25 cellular contexts compared by ENCODE assay signal in the genomic region with DNA sequence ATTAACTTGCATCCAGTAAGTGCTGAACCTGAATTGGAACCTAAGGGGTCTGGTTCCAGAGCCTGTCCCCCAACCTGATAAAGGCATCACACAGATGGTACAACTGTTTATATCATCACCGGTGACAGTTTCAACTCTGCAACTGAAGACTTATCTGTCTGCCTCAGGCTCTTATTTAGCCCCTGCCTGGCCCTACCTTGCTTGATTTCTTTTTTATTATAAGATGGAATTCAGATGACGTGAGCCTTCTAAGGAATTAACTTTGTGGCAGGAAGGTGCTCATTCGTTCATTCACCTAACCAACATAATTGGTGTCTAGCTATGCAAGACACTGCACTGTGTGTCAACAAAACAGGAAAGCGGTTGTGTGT.
DNase-seq lines count a peak whose midpoint lies in the region; ATAC-seq, FAIRE-seq and TF ChIP-seq lines count a peak whose summit lies in the region.
"Had no signal": no experiment of that assay in that cellular context is flagged by ENCODE, and none has a peak within 500 bp of the region (broad histone marks: within the 10 kb centered on the region; RNA-seq: fewer than 3 reads in every experiment).

No MANE protein-coding gene starts in this region.

- H3K27me3 ChIP-seq in left ventricle myocardium inferior (ENCODE audit: low read depth), result no peaks in the 10 kb centered on the region

- H3K27me3 Mint-ChIP-seq in stimulated activated naive CD8-positive, alpha-beta T cell treated with anti-CD3 and anti-CD28 coated beads, Interleukin-15, Interleukin-2, amounts not matched to agents 100 ng/mL and 50 ng/mL, for 24 hours, result no peaks in the 10 kb centered on the region
- no peaks in the 10 kb centered on the region for H3K27me3 Mint-ChIP-seq in stimulated activated naive CD8-positive, alpha-beta T cell treated with anti-CD3 and anti-CD28 coated beads, Interleukin-15, amount 100 ng/mL, for 72 hours
- no peaks in the 10 kb centered on the region for H3K27me3 Mint-ChIP-seq in IgD-negative memory B cell
- H3K27me3 Mint-ChIP-seq in activated CD8-positive, alpha-beta T cell treated with anti-CD3 and anti-CD28 coated beads for 36 hours, result no peaks in the 10 kb centered on the region
- no peaks in the 10 kb centered on the region for H3K27me3 Mint-ChIP-seq in stimulated activated memory B cell treated with anti-CD40 and anti-IgM and Interleukin-4, amounts not matched to agents 10 μg/mL and 1 μg/mL and 100 μg/mL, for 72 hours
- H3K27me3 Mint-ChIP-seq: CD4-positive, CD25-positive, alpha-beta regulatory T cell had no signal

- POLR2A ChIA-PET in activated CD8-positive, alpha-beta T cell treated with anti-CD3 and anti-CD28 coated beads for 36 hours (lab: Charles Lee), result interaction anchor here (0.6 to 1.5 kb wide), 3 partner anchors 11 to 25 kb away, joined by 3 to 5 read pairs (median 4); no protein-coding TSS in a partner anchor

- FAIRE-seq in HTR-8/SVneo (lab: Jason Lieb, UNC), result no peak
- FAIRE-seq: A204.1, RCC 7860 had no signal

- peaks cover 8% of the 10 kb centered on the region for H3K9me3 ChIP-seq in left ventricle myocardium inferior (replicated peaks)

- peaks cover 81% of the 10 kb centered on the region for H3K4me1 Mint-ChIP-seq in stimulated activated naive CD8-positive, alpha-beta T cell treated with anti-CD3 and anti-CD28 coated beads, Interleukin-15, Interleukin-2, amounts not matched to agents 100 ng/mL and 50 ng/mL, for 24 hours (ENCODE audit: low read depth)
- H3K4me1 Mint-ChIP-seq in stimulated activated naive CD8-positive, alpha-beta T cell treated with anti-CD3 and anti-CD28 coated beads, Interleukin-15, amount 100 ng/mL, for 72 hours, result peaks cover 88% of the 10 kb centered on the region
- H3K4me1 Mint-ChIP-seq in IgD-negative memory B cell, result peaks cover 37 to 62% (median 39%) of the 10 kb centered on the region in 3 donors
- H3K4me1 Mint-ChIP-seq in activated CD8-positive, alpha-beta T cell treated with anti-CD3 and anti-CD28 coated beads for 36 hours (ENCODE audit: low read depth), result peaks cover 75% of the 10 kb centered on the region
- H3K4me1 Mint-ChIP-seq in stimulated activated memory B cell treated with anti-CD40 and anti-IgM and Interleukin-4, amounts not matched to agents 10 μg/mL and 1 μg/mL and 100 μg/mL, for 72 hours, result peaks cover 59% of the 10 kb centered on the region

- H3K36me3 ChIP-seq in left ventricle myocardium inferior, result no peaks in the 10 kb centered on the region

- no peak for ATAC-seq in stimulated activated naive CD8-positive, alpha-beta T cell treated with anti-CD3 and anti-CD28 coated beads, Interleukin-15, amount 100 ng/mL, for 72 hours
- ATAC-seq in activated CD8-positive, alpha-beta T cell treated with anti-CD3 and anti-CD28 coated beads for 36 hours, result no peak
- ATAC-seq in stimulated activated memory B cell treated with anti-CD40 and anti-IgM and Interleukin-4, amounts not matched to agents 10 μg/mL and 1 μg/mL and 100 μg/mL, for 72 hours, result no peak

- H3K27ac Mint-ChIP-seq in stimulated activated naive CD8-positive, alpha-beta T cell treated with anti-CD3 and anti-CD28 coated beads, Interleukin-15, Interleukin-2, amounts not matched to agents 100 ng/mL and 50 ng/mL, for 24 hours, result peak overlapping the region; percentile 10
- no peak overlapping the region for H3K27ac Mint-ChIP-seq in stimulated activated naive CD8-positive, alpha-beta T cell treated with anti-CD3 and anti-CD28 coated beads, Interleukin-15, amount 100 ng/mL, for 72 hours
- H3K27ac Mint-ChIP-seq in IgD-negative memory B cell, result peak overlapping the region; percentile 13 to 54 (median 31)
- H3K27ac Mint-ChIP-seq in activated CD8-positive, alpha-beta T cell treated with anti-CD3 and anti-CD28 coated beads for 36 hours, result peak overlapping the region; percentile 10
- H3K27ac Mint-ChIP-seq in stimulated activated memory B cell treated with anti-CD40 and anti-IgM and Interleukin-4, amounts not matched to agents 10 μg/mL and 1 μg/mL and 100 μg/mL, for 72 hours, result peak overlapping the region; percentile 97

- DNase-seq in stimulated activated naive CD8-positive, alpha-beta T cell treated with anti-CD3 and anti-CD28 coated beads, Interleukin-15, amount 100 ng/mL, for 72 hours, result no peak
- DNase-seq in activated CD8-positive, alpha-beta T cell treated with anti-CD3 and anti-CD28 coated beads for 36 hours, result no peak
- DNase-seq in left ventricle myocardium inferior (no peak), HTR-8/SVneo (ENCODE audit: insufficient read length, low spot score) (no peak), posterior vena cava (ENCODE audit: low spot score) (no peak)
- DNase-seq: CD4-positive, CD25-positive, alpha-beta regulatory T cell; COR-L47; DMS 273 treated with DMSO at 0.1 percent for 48 hours; DMS79 treated with DMSO at 0.1 percent for 48 hours; H7; KG1; NCI-H1105; NCI-H146; NCI-H2029 treated with DMSO at 0.1 percent for 48 hours; NCI-H226; NCI-H510A treated with DMSO at 0.1 percent for 48 hours; NCI-H774; NK-92 treated with Interleukin-12 subunit alpha and Interleukin-12 subunit beta, amount 100 ng/mL, for 24 hours; Right ventricle myocardium superior; SW 1271 had no signal

- peaks cover 20% of the 10 kb centered on the region for H3K4me1 ChIP-seq in left ventricle myocardium inferior

- intact Hi-C loops in activated CD8-positive, alpha-beta T cell treated with anti-CD3 and anti-CD28 coated beads for 36 hours (cut with micrococcal nuclease), result loop anchor here (10.0 kb wide), 1 partner anchor 51 kb away; no protein-coding TSS in a partner anchor
- intact Hi-C loops in left ventricle myocardium inferior (cut with micrococcal nuclease) (no loop called here), posterior vena cava (cut with DNase I) (no loop called here)

- H3K27ac ChIP-seq in left ventricle myocardium inferior (replicated peaks), result no peak overlapping the region

- TF ChIP-seq CTCF in activated CD8-positive, alpha-beta T cell treated with anti-CD3 and anti-CD28 coated beads for 36 hours (IDR thresholded peaks at IDR 0.05), result no peak
- TF ChIP-seq CTCF in left ventricle myocardium inferior (IDR thresholded peaks at IDR 0.05; ENCODE audit: borderline replicate concordance), result no peak

- peaks cover 4% of the 10 kb centered on the region for H3K9me3 Mint-ChIP-seq in stimulated activated naive CD8-positive, alpha-beta T cell treated with anti-CD3 and anti-CD28 coated beads, Interleukin-15, Interleukin-2, amounts not matched to agents 100 ng/mL and 50 ng/mL, for 24 hours
- H3K9me3 Mint-ChIP-seq in stimulated activated naive CD8-positive, alpha-beta T cell treated with anti-CD3 and anti-CD28 coated beads, Interleukin-15, amount 100 ng/mL, for 72 hours, result peaks cover 4 to 7% of the 10 kb centered on the region in 2 donors
- no peaks in the 10 kb centered on the region for H3K9me3 Mint-ChIP-seq in IgD-negative memory B cell
- peaks cover 3% of the 10 kb centered on the region for H3K9me3 Mint-ChIP-seq in activated CD8-positive, alpha-beta T cell treated with anti-CD3 and anti-CD28 coated beads for 36 hours
- H3K9me3 Mint-ChIP-seq in stimulated activated memory B cell treated with anti-CD40 and anti-IgM and Interleukin-4, amounts not matched to agents 10 μg/mL and 1 μg/mL and 100 μg/mL, for 72 hours, result no peaks in the 10 kb centered on the region

- H3K4me3 ChIP-seq in left ventricle myocardium inferior, result no peak overlapping the region

- CTCF ChIA-PET in activated CD8-positive, alpha-beta T cell treated with anti-CD3 and anti-CD28 coated beads for 36 hours (lab: Charles Lee), result no interaction called here

- no peak overlapping the region for H3K4me3 Mint-ChIP-seq in stimulated activated naive CD8-positive, alpha-beta T cell treated with anti-CD3 and anti-CD28 coated beads, Interleukin-15, Interleukin-2, amounts not matched to agents 100 ng/mL and 50 ng/mL, for 24 hours
- H3K4me3 Mint-ChIP-seq in stimulated activated naive CD8-positive, alpha-beta T cell treated with anti-CD3 and anti-CD28 coated beads, Interleukin-15, amount 100 ng/mL, for 72 hours, result no peak overlapping the region
- H3K4me3 Mint-ChIP-seq in IgD-negative memory B cell, result no peak overlapping the region
- H3K4me3 Mint-ChIP-seq in activated CD8-positive, alpha-beta T cell treated with anti-CD3 and anti-CD28 coated beads for 36 hours, result no peak overlapping the region
- no peak overlapping the region for H3K4me3 Mint-ChIP-seq in stimulated activated memory B cell treated with anti-CD40 and anti-IgM and Interleukin-4, amounts not matched to agents 10 μg/mL and 1 μg/mL and 100 μg/mL, for 72 hours
- H3K4me3 Mint-ChIP-seq: CD4-positive, CD25-positive, alpha-beta regulatory T cell had no signal

- H3K36me3 Mint-ChIP-seq in stimulated activated naive CD8-positive, alpha-beta T cell treated with anti-CD3 and anti-CD28 coated beads, Interleukin-15, Interleukin-2, amounts not matched to agents 100 ng/mL and 50 ng/mL, for 24 hours (ENCODE audit: low read depth), result no peaks in the 10 kb centered on the region
- H3K36me3 Mint-ChIP-seq in IgD-negative memory B cell, result no peaks in the 10 kb centered on the region
- peaks cover 3% of the 10 kb centered on the region for H3K36me3 Mint-ChIP-seq in activated CD8-positive, alpha-beta T cell treated with anti-CD3 and anti-CD28 coated beads for 36 hours (ENCODE audit: low read depth)
- no peaks in the 10 kb centered on the region for H3K36me3 Mint-ChIP-seq in stimulated activated memory B cell treated with anti-CD40 and anti-IgM and Interleukin-4, amounts not matched to agents 10 μg/mL and 1 μg/mL and 100 μg/mL, for 72 hours
- H3K36me3 Mint-ChIP-seq: CD4-positive, CD25-positive, alpha-beta regulatory T cell had no signal

Comparison
In these comparisons a context has a peak if more than half of its experiments do, and no peak if none do; other contexts are left out.
1. H3K27ac Mint-ChIP-seq: peak in stimulated activated naive CD8-positive, alpha-beta T cell treated with anti-CD3 and anti-CD28 coated beads, Interleukin-15, Interleukin-2, amounts not matched to agents 100 ng/mL and 50 ng/mL, for 24 hours (single experiment), IgD-negative memory B cell (3 of 3), activated CD8-positive, alpha-beta T cell treated with anti-CD3 and anti-CD28 coated beads for 36 hours (single experiment) and stimulated activated memory B cell treated with anti-CD40 and anti-IgM and Interleukin-4, amounts not matched to agents 10 μg/mL and 1 μg/mL and 100 μg/mL, for 72 hours (single experiment); none in stimulated activated naive CD8-positive, alpha-beta T cell treated with anti-CD3 and anti-CD28 coated beads, Interleukin-15, amount 100 ng/mL, for 72 hours (0 of 2).